Comparison of ENCODE assay signal across 40 cellular contexts in the genomic region with DNA sequence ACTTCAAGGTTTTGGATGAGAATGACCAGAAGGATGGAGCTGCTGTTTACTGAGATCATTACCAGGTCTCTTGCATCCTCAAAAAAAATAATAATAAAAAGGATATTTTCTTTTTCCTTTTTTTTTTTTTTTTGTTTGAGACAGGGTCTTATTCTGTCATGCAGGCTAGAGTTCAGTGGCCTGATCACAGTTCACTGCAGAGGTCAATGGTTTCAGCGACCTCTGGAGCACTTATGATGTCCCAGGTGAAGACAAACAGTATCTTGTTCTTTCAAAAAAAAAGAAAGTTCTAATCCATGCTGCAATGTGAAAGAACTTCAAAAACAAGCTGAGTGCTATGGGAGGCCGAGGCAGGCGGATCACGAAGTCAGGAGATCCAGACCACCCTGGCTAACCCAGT.
"Had no signal": no experiment of that assay in that cellular context is flagged by ENCODE, and none has a peak within 500 bp of the region (broad histone marks: within the 10 kb centered on the region; RNA-seq: fewer than 3 reads in every experiment).

No MANE protein-coding gene starts in this region.

- H3K27ac Mint-ChIP-seq: activated naive CD4-positive, alpha-beta T cell treated with anti-CD3 and anti-CD28 coated beads for 36 hours; activated naive CD4-positive, alpha-beta T cell treated with anti-CD3 and anti-CD28 coated beads, Interleukin-2, amount 10 ng/mL, durations not matched to agents 7 days and 5 days; activated naive CD4-positive, alpha-beta T cell treated with anti-CD3 and anti-CD28 coated beads, Interleukin-2, amount 50 U/mL, for 24 hours; activated naive CD4-positive, alpha-beta T cell treated with anti-CD3 and anti-CD28 coated beads, Interleukin-2, amount 50 U/mL, for 72 hours; activated naive CD8-positive, alpha-beta T cell; activated naive CD8-positive, alpha-beta T cell treated with anti-CD3 and anti-CD28 coated beads for 36 hours; activated naive CD8-positive, alpha-beta T cell treated with anti-CD3 and anti-CD28 coated beads, Interleukin-2, amount 10 ng/mL, durations not matched to agents 7 days and 5 days; activated naive CD8-positive, alpha-beta T cell treated with anti-CD3 and anti-CD28 coated beads, Interleukin-2, amount 50 U/mL, for 24 hours; activated T-cell treated with anti-CD3 and anti-CD28 coated beads, Interleukin-2, amount 50 U/mL, for 24 hours; activated T-cell treated with anti-CD3 and anti-CD28 coated beads, Interleukin-2, amount 50 U/mL, for 72 hours; activated T-helper 1 cell treated with anti-CD3 and anti-CD28 coated beads, Interleukin-12 subunit alpha, Interleukin-12 subunit beta, Interleukin-2, Interleukin-4 antibody, amounts not matched to agents 30 ng/mL and 10 ng/mL and 1 ng/mL, durations not matched to agents 14 hours and 24 hours and 36 hours; activated T-helper 17 cell treated with anti-CD3 and anti-CD28 coated beads, Interleukin-2, amount 50 U/mL, for 72 hours; activated T-helper 2 cell treated with anti-CD3 and anti-CD28 coated beads, Interferon-gamma antibody, Interleukin-2, Interleukin-4, amounts not matched to agents 10 μg/mL and 5 μg/mL and 100 μg/mL, durations not matched to agents 14 hours and 24 hours and 36 hours; brain had no signal

- H3K9me3 Mint-ChIP-seq: activated naive CD4-positive, alpha-beta T cell treated with anti-CD3 and anti-CD28 coated beads for 36 hours; activated naive CD4-positive, alpha-beta T cell treated with anti-CD3 and anti-CD28 coated beads, Interleukin-2, amount 10 ng/mL, durations not matched to agents 7 days and 5 days; activated naive CD4-positive, alpha-beta T cell treated with anti-CD3 and anti-CD28 coated beads, Interleukin-2, amount 50 U/mL, for 24 hours; activated naive CD4-positive, alpha-beta T cell treated with anti-CD3 and anti-CD28 coated beads, Interleukin-2, amount 50 U/mL, for 72 hours; activated naive CD8-positive, alpha-beta T cell treated with anti-CD3 and anti-CD28 coated beads for 36 hours; activated naive CD8-positive, alpha-beta T cell treated with anti-CD3 and anti-CD28 coated beads, Interleukin-2, amount 10 ng/mL, durations not matched to agents 7 days and 5 days; activated naive CD8-positive, alpha-beta T cell treated with anti-CD3 and anti-CD28 coated beads, Interleukin-2, amount 50 U/mL, for 24 hours; activated T-cell treated with anti-CD3 and anti-CD28 coated beads, Interleukin-2, amount 50 U/mL, for 24 hours; activated T-cell treated with anti-CD3 and anti-CD28 coated beads, Interleukin-2, amount 50 U/mL, for 4 hours; activated T-cell treated with anti-CD3 and anti-CD28 coated beads, Interleukin-2, amount 50 U/mL, for 72 hours; activated T-helper 1 cell treated with anti-CD3 and anti-CD28 coated beads, Interleukin-12 subunit alpha, Interleukin-12 subunit beta, Interleukin-2, Interleukin-4 antibody, amounts not matched to agents 30 ng/mL and 10 ng/mL and 1 ng/mL, durations not matched to agents 14 hours and 24 hours and 36 hours; activated T-helper 17 cell treated with anti-CD3 and anti-CD28 coated beads, Interleukin-2, amount 50 U/mL, for 72 hours; activated T-helper 2 cell treated with anti-CD3 and anti-CD28 coated beads, Interferon-gamma antibody, Interleukin-2, Interleukin-4, amounts not matched to agents 10 μg/mL and 5 μg/mL and 100 μg/mL, durations not matched to agents 14 hours and 24 hours and 36 hours; central memory CD8-positive, alpha-beta T cell had no signal

- FAIRE-seq: astrocyte, bronchial epithelial cell had no signal

- H3K27me3 ChIP-seq: adrenal gland, ascending aorta, body of pancreas, brain microvascular endothelial cell, breast epithelium, cardiac muscle cell had no signal

- H3K4me1 ChIP-seq: adrenal gland, breast epithelium had no signal

- H3K27ac ChIP-seq: adrenal gland, ascending aorta, body of pancreas, brain microvascular endothelial cell, breast epithelium, cardiac muscle cell had no signal

- H3K4me1 Mint-ChIP-seq: activated T-helper 17 cell treated with anti-CD3 and anti-CD28 coated beads, Interleukin-2, amount 50 U/mL, for 72 hours; central memory CD8-positive, alpha-beta T cell had no signal

- DNase-seq: activated effector memory CD4-positive, alpha-beta T cell treated with anti-CD3 and anti-CD28 coated beads, Interleukin-2, amount 50 U/mL, for 16 hours; activated effector memory CD4-positive, alpha-beta T cell treated with Interleukin-2 at 50 U/mL for 16 hours; activated gamma-delta T cell; activated gamma-delta T cell treated with Interleukin-2 at 50 U/mL for 16 hours; activated naive CD4-positive, alpha-beta T cell; activated naive CD4-positive, alpha-beta T cell treated with anti-CD3 and anti-CD28 coated beads for 36 hours; activated naive CD4-positive, alpha-beta T cell treated with anti-CD3 and anti-CD28 coated beads, Interleukin-2, amount 10 ng/mL, durations not matched to agents 7 days and 5 days; activated naive CD4-positive, alpha-beta T cell treated with anti-CD3 and anti-CD28 coated beads, Interleukin-2, amount 50 U/mL, for 16 hours; activated naive CD4-positive, alpha-beta T cell treated with Interleukin-2 at 50 U/mL for 16 hours; activated naive CD8-positive, alpha-beta T cell treated with anti-CD3 and anti-CD28 coated beads for 36 hours; activated naive CD8-positive, alpha-beta T cell treated with anti-CD3 and anti-CD28 coated beads, Interleukin-2, amount 10 ng/mL, durations not matched to agents 7 days and 5 days; activated naive CD8-positive, alpha-beta T cell treated with anti-CD3 and anti-CD28 coated beads, Interleukin-2, amount 50 U/mL, for 24 hours; activated T-cell treated with anti-CD3 and anti-CD28 coated beads, Interleukin-2, amount 50 U/mL, for 1 hour; activated T-cell treated with anti-CD3 and anti-CD28 coated beads, Interleukin-2, amount 50 U/mL, for 24 hours; activated T-cell treated with anti-CD3 and anti-CD28 coated beads, Interleukin-2, amount 50 U/mL, for 4 hours; activated T-cell treated with anti-CD3 and anti-CD28 coated beads, Interleukin-2, amount 50 U/mL, for 48 hours; activated T-cell treated with anti-CD3 and anti-CD28 coated beads, Interleukin-2, amount 50 U/mL, for 72 hours; amniotic stem cell; amygdala; anterior cingulate cortex; aorta; body of pancreas; brain microvascular endothelial cell; caudate nucleus; central memory CD4-positive, alpha-beta T cell; cerebellar nuclear complex had no signal

- H3K27me3 Mint-ChIP-seq: activated naive CD4-positive, alpha-beta T cell treated with anti-CD3 and anti-CD28 coated beads, Interleukin-2, amount 50 U/mL, for 24 hours; activated naive CD8-positive, alpha-beta T cell; activated naive CD8-positive, alpha-beta T cell treated with anti-CD3 and anti-CD28 coated beads for 36 hours; central memory CD8-positive, alpha-beta T cell had no signal

- H3K4me3 ChIP-seq: adrenal gland, ascending aorta, body of pancreas, breast epithelium, cardiac muscle cell had no signal

- H3K4me3 Mint-ChIP-seq: activated naive CD4-positive, alpha-beta T cell treated with anti-CD3 and anti-CD28 coated beads for 36 hours; activated naive CD4-positive, alpha-beta T cell treated with anti-CD3 and anti-CD28 coated beads, Interleukin-2, amount 10 ng/mL, durations not matched to agents 7 days and 5 days; activated naive CD4-positive, alpha-beta T cell treated with anti-CD3 and anti-CD28 coated beads, Interleukin-2, amount 50 U/mL, for 24 hours; activated naive CD8-positive, alpha-beta T cell; activated naive CD8-positive, alpha-beta T cell treated with anti-CD3 and anti-CD28 coated beads for 36 hours; activated naive CD8-positive, alpha-beta T cell treated with anti-CD3 and anti-CD28 coated beads, Interleukin-2, amount 10 ng/mL, durations not matched to agents 7 days and 5 days; activated naive CD8-positive, alpha-beta T cell treated with anti-CD3 and anti-CD28 coated beads, Interleukin-2, amount 50 U/mL, for 24 hours; activated T-cell treated with anti-CD3 and anti-CD28 coated beads, Interleukin-2, amount 50 U/mL, for 24 hours; activated T-cell treated with anti-CD3 and anti-CD28 coated beads, Interleukin-2, amount 50 U/mL, for 4 hours; activated T-cell treated with anti-CD3 and anti-CD28 coated beads, Interleukin-2, amount 50 U/mL, for 72 hours; activated T-helper 1 cell treated with anti-CD3 and anti-CD28 coated beads, Interleukin-12 subunit alpha, Interleukin-12 subunit beta, Interleukin-2, Interleukin-4 antibody, amounts not matched to agents 30 ng/mL and 10 ng/mL and 1 ng/mL, durations not matched to agents 14 hours and 24 hours and 36 hours; activated T-helper 17 cell treated with anti-CD3 and anti-CD28 coated beads, Interleukin-2, amount 50 U/mL, for 72 hours; brain; central memory CD8-positive, alpha-beta T cell had no signal

- H3K36me3 Mint-ChIP-seq: activated naive CD4-positive, alpha-beta T cell treated with anti-CD3 and anti-CD28 coated beads, Interleukin-2, amount 10 ng/mL, durations not matched to agents 7 days and 5 days; activated naive CD4-positive, alpha-beta T cell treated with anti-CD3 and anti-CD28 coated beads, Interleukin-2, amount 50 U/mL, for 24 hours; activated naive CD4-positive, alpha-beta T cell treated with anti-CD3 and anti-CD28 coated beads, Interleukin-2, amount 50 U/mL, for 72 hours; activated naive CD8-positive, alpha-beta T cell; activated naive CD8-positive, alpha-beta T cell treated with anti-CD3 and anti-CD28 coated beads for 36 hours; brain had no signal

- H3K36me3 ChIP-seq: adrenal gland, ascending aorta, brain microvascular endothelial cell, breast epithelium, cardiac muscle cell had no signal

- ATAC-seq: activated naive CD4-positive, alpha-beta T cell treated with anti-CD3 and anti-CD28 coated beads, Interleukin-2, amount 50 U/mL, for 72 hours; activated naive CD8-positive, alpha-beta T cell treated with anti-CD3 and anti-CD28 coated beads, Interleukin-2, amount 50 U/mL, for 24 hours; activated T-cell treated with anti-CD3 and anti-CD28 coated beads, Interleukin-2, amount 50 U/mL, for 4 hours; activated T-cell treated with anti-CD3 and anti-CD28 coated beads, Interleukin-2, amount 50 U/mL, for 72 hours; activated T-helper 17 cell treated with anti-CD3 and anti-CD28 coated beads, Interleukin-2, amount 50 U/mL, for 72 hours; body of pancreas had no signal

- H3K9me3 ChIP-seq: adrenal gland, ascending aorta, body of pancreas, breast epithelium had no signal
